8 cellular contexts compared by ENCODE assay signal in the genomic region with DNA sequence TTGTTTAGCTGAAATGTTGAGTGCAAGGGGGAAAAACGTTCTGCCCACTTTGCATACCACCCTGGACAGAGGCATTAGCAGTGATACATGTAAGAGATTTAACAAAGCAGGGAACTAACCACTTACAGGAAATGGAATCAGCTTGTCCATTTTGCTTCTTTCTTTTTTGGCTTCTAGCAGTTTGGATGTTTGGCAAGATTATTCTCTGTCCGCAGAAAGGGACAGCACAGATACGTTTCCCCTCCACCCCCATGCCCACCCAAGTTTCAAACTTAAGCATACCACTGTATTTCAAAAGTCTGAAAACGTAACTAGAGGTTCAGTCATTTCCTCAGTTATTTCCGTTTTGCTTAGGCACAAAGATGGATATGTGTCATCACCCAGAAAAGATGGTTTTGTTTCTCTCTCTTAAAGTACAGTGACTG.
DNase-seq lines count a peak whose midpoint lies in the region; ATAC-seq and TF ChIP-seq lines count a peak whose summit lies in the region.

No MANE protein-coding gene starts in this region.

- peaks cover 28% of the 10 kb centered on the region for H3K4me1 Mint-ChIP-seq in neural progenitor cell

- no peaks in the 10 kb centered on the region for H3K9me3 Mint-ChIP-seq in neural progenitor cell

- intact Hi-C loops in ascending aorta (cut with DNase I): no loop called here

- H3K27me3 Mint-ChIP-seq in neural progenitor cell (ENCODE audit: insufficient read depth, low read depth): no peaks in the 10 kb centered on the region

- no peak overlapping the region for H3K9ac ChIP-seq in neural progenitor cell

- H3K4me2 ChIP-seq in neural progenitor cell: no peak overlapping the region

- H3K9me3 ChIP-seq in SJSA1 (replicated peaks) (no peaks in the 10 kb centered on the region), neural progenitor cell (ENCODE audit: low read depth) (no peaks in the 10 kb centered on the region), ascending aorta (no peaks in the 10 kb centered on the region)

- H3K4me1 ChIP-seq in SJSA1 (replicated peaks) (peaks cover 78% of the 10 kb centered on the region), neural progenitor cell (no peaks in the 10 kb centered on the region), ascending aorta (peaks cover 2 to 5% of the 10 kb centered on the region in 2 donors)

- H4K20me1 ChIP-seq in neural progenitor cell (ENCODE audit: low read depth): no peaks in the 10 kb centered on the region

- H3K27me3 ChIP-seq in SJSA1 (replicated peaks) (no peaks in the 10 kb centered on the region), neural progenitor cell (no peaks in the 10 kb centered on the region), ascending aorta (no peaks in the 10 kb centered on the region)

- DNase-seq in activated effector memory CD4-positive, alpha-beta T cell treated with anti-CD3 and anti-CD28 coated beads, Interleukin-2, amount 50 U/mL, for 16 hours: peak; percentile 63
- DNase-seq in activated effector memory CD4-positive, alpha-beta T cell treated with Interleukin-2 at 50 U/mL for 16 hours: no peak
- peak; percentile 81 to 88 for DNase-seq in SJSA1 (ENCODE audit: low read depth in 1 of 2, low spot score in 2 of 2)
- DNase-seq in stimulated activated CD4-positive, alpha-beta T cell treated with anti-CD3 and anti-CD28 coated beads, Interleukin-4, amount 100 ng/mL, for 24 hours: peak; percentile 33
- DNase-seq in neural progenitor cell (ENCODE audit: low spot score): no peak
- DNase-seq in ascending aorta (ENCODE audit: low spot score in 2 of 2): no peak
- DNase-seq in epidermal melanocyte (ENCODE audit: insufficient read length, low spot score): no peak

- H2AFZ ChIP-seq in neural progenitor cell (replicated peaks): no peak overlapping the region

- no peaks in the 10 kb centered on the region for H3K79me2 ChIP-seq in neural progenitor cell (ENCODE audit: low read depth)

- H3K4me3 ChIP-seq in SJSA1: peak overlapping the region; percentile 21
- no peak overlapping the region for H3K4me3 ChIP-seq in neural progenitor cell
- no peak overlapping the region for H3K4me3 ChIP-seq in ascending aorta

- H3K36me3 Mint-ChIP-seq in neural progenitor cell: no peaks in the 10 kb centered on the region

- no peak overlapping the region for H3K4me3 Mint-ChIP-seq in neural progenitor cell

- H3K27ac ChIP-seq in SJSA1: peak overlapping the region; percentile 89
- H3K27ac ChIP-seq in neural progenitor cell: no peak overlapping the region
- H3K27ac ChIP-seq in ascending aorta: no peak overlapping the region

- peak; percentile 71 for ATAC-seq in HG02884 (IDR thresholded peaks at IDR 0.05; ENCODE audit: unreplicated experiment)

- no peak for TF ChIP-seq CTCF in neural progenitor cell (IDR thresholded peaks at IDR 0.05)
- no peak for TF ChIP-seq CTCF in ascending aorta (IDR thresholded peaks at IDR 0.05)

- H3F3A ChIP-seq in neural progenitor cell (ENCODE audit: low read depth): no peaks in the 10 kb centered on the region

- no peaks in the 10 kb centered on the region for H3K36me3 ChIP-seq in SJSA1
- no peaks in the 10 kb centered on the region for H3K36me3 ChIP-seq in neural progenitor cell
- peaks cover 5 to 13% of the 10 kb centered on the region in 2 donors for H3K36me3 ChIP-seq in ascending aorta

- H3K27ac Mint-ChIP-seq in neural progenitor cell: no peak overlapping the region

Comparison
In these comparisons a context has a peak if more than half of its experiments do, and no peak if none do; other contexts are left out.
1. DNase-seq: peak in activated effector memory CD4-positive, alpha-beta T cell treated with anti-CD3 and anti-CD28 coated beads, Interleukin-2, amount 50 U/mL, for 16 hours (single experiment), SJSA1 (2 of 2) and stimulated activated CD4-positive, alpha-beta T cell treated with anti-CD3 and anti-CD28 coated beads, Interleukin-4, amount 100 ng/mL, for 24 hours (single experiment); none in activated effector memory CD4-positive, alpha-beta T cell treated with Interleukin-2 at 50 U/mL for 16 hours (single experiment), neural progenitor cell (single experiment), ascending aorta (0 of 2) and epidermal melanocyte (single experiment).